ENCODE assay signal across 26 cellular contexts in the genomic region with DNA sequence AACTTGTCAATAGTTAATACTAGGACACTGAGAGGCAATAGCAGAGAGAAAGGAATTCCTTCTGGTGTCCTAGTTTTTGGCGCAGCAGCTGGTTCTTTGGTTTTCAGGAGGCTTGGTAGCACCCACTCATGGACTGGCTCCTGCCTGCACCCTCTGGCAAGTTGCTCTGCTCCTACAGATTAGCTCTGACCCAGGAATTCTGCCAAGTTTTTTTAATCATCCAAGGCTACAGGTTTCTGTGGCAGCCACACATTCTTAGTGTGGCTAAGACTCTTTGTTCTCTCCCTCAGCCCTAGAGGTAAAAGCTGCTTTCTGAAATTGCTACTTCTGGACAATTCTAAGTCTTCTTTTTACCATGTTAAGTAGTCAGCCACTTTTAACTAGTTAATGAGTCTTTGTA.
A peak's percentile ranks its signal among the peaks of the same experiment; 100 is the strongest.
DNase-seq lines count a peak whose midpoint lies in the region; ATAC-seq, FAIRE-seq and TF ChIP-seq lines count a peak whose summit lies in the region.
"Had no signal": no experiment of that assay in that cellular context is flagged by ENCODE, and none has a peak within 500 bp of the region (broad histone marks: within the 10 kb centered on the region; RNA-seq: fewer than 3 reads in every experiment).

No MANE protein-coding gene starts in this region.

- H3K36me3 Mint-ChIP-seq in endothelial cell (ENCODE audit: low read depth, unreplicated experiment), result no peaks in the 10 kb centered on the region
- H3K36me3 Mint-ChIP-seq in activated T-helper 17 cell treated with anti-CD3 and anti-CD28 coated beads, Interleukin-2, amount 50 U/mL, for 72 hours (ENCODE audit: low read depth), result no peaks in the 10 kb centered on the region
- H3K36me3 Mint-ChIP-seq: activated naive CD4-positive, alpha-beta T cell treated with anti-CD3 and anti-CD28 coated beads, Interleukin-2, amount 10 ng/mL, durations not matched to agents 7 days and 5 days; natural killer cell; type B pancreatic cell had no signal

- no peaks in the 10 kb centered on the region for H3K9me3 Mint-ChIP-seq in endothelial cell (ENCODE audit: unreplicated experiment)
- no peaks in the 10 kb centered on the region for H3K9me3 Mint-ChIP-seq in activated T-helper 17 cell treated with anti-CD3 and anti-CD28 coated beads, Interleukin-2, amount 50 U/mL, for 72 hours
- H3K9me3 Mint-ChIP-seq: activated naive CD4-positive, alpha-beta T cell treated with anti-CD3 and anti-CD28 coated beads, Interleukin-2, amount 10 ng/mL, durations not matched to agents 7 days and 5 days; effector memory CD8-positive, alpha-beta T cell; natural killer cell; type B pancreatic cell had no signal

- intact Hi-C loops in pancreas (cut with DNase I), result no loop called here

- no peak overlapping the region for H3K27ac Mint-ChIP-seq in endothelial cell (ENCODE audit: unreplicated experiment)
- no peak overlapping the region for H3K27ac Mint-ChIP-seq in activated T-helper 17 cell treated with anti-CD3 and anti-CD28 coated beads, Interleukin-2, amount 50 U/mL, for 72 hours
- H3K27ac Mint-ChIP-seq: activated naive CD4-positive, alpha-beta T cell treated with anti-CD3 and anti-CD28 coated beads, Interleukin-2, amount 10 ng/mL, durations not matched to agents 7 days and 5 days; effector memory CD8-positive, alpha-beta T cell; natural killer cell; type B pancreatic cell had no signal

- TF ChIP-seq CTCF in AG10803 (conservative IDR thresholded peaks at IDR 0.05; ENCODE audit: low read length), result no peak
- TF ChIP-seq CTCF in pancreas (IDR thresholded peaks at IDR 0.05), result no peak
- no peak for TF ChIP-seq CTCF in endothelial cell (IDR thresholded peaks at IDR 0.05; ENCODE audit: unreplicated experiment)

- no peak for FAIRE-seq in pancreas (lab: Jason Lieb, UNC)
- FAIRE-seq: H1 had no signal

- peaks cover 1% of the 10 kb centered on the region for H3K27me3 Mint-ChIP-seq in endothelial cell (ENCODE audit: unreplicated experiment)
- peaks cover 7% of the 10 kb centered on the region for H3K27me3 Mint-ChIP-seq in activated T-helper 17 cell treated with anti-CD3 and anti-CD28 coated beads, Interleukin-2, amount 50 U/mL, for 72 hours

- WGBS in pancreas, 2 donors, result 41 to 43% methylated on average over 1 of the region's 1 CpG

- H3K27ac ChIP-seq in pancreas, result no peak overlapping the region

- no peaks in the 10 kb centered on the region for H3K4me1 Mint-ChIP-seq in endothelial cell (ENCODE audit: unreplicated experiment)
- H3K4me1 Mint-ChIP-seq in activated T-helper 17 cell treated with anti-CD3 and anti-CD28 coated beads, Interleukin-2, amount 50 U/mL, for 72 hours, result no peaks in the 10 kb centered on the region
- H3K4me1 Mint-ChIP-seq: activated naive CD4-positive, alpha-beta T cell treated with anti-CD3 and anti-CD28 coated beads, Interleukin-2, amount 10 ng/mL, durations not matched to agents 7 days and 5 days; natural killer cell had no signal

- H3K9me3 ChIP-seq in pancreas, result no peaks in the 10 kb centered on the region

- no peaks in the 10 kb centered on the region for H3K27me3 ChIP-seq in pancreas

- peak; percentile 88 to 100 (median 96) for ATAC-seq in pancreas
- no peak for ATAC-seq in activated T-helper 17 cell treated with anti-CD3 and anti-CD28 coated beads, Interleukin-2, amount 50 U/mL, for 72 hours (replicated peaks)
- no peak for ATAC-seq in HG03460 (IDR thresholded peaks at IDR 0.05; ENCODE audit: unreplicated experiment)
- ATAC-seq: effector memory CD8-positive, alpha-beta T cell had no signal

- DNase-seq in AG10803 (ENCODE audit: low read depth), result peak; percentile 8
- DNase-seq in EH (ENCODE audit: low read depth), result peak; percentile 7
- DNase-seq in astrocyte of the hippocampus (ENCODE audit: low read depth, low spot score), result peak; percentile 63
- DNase-seq in pancreas, result peak in 4 of 6 donors; percentile 37 to 52 (median 42)
- DNase-seq in endothelial cell (ENCODE audit: low spot score), result no peak
- DNase-seq: activated CD4-positive, CD25-positive, alpha-beta regulatory T cell; activated naive CD4-positive, alpha-beta T cell treated with anti-CD3 and anti-CD28 coated beads, Interleukin-2, amount 10 ng/mL, durations not matched to agents 7 days and 5 days; amygdala; Calu3; caudate nucleus; cortex of kidney; effector memory CD8-positive, alpha-beta T cell; IMR-90; natural killer cell; NCI-H1092; NCI-H187 treated with DMSO at 0.1 percent for 48 hours; NCI-H2227 treated with DMSO at 0.1 percent for 48 hours; NCI-H69; retina; RPMI8226; stimulated activated CD4-positive, alpha-beta T cell treated with anti-CD3 and anti-CD28 coated beads, Interleukin-1b, Interleukin-23, amount 100 ng/mL, for 48 hours had no signal

- no peaks in the 10 kb centered on the region for H3K36me3 ChIP-seq in pancreas

- peaks cover 0 to 3% (median 0%) of the 10 kb centered on the region in 3 donors for H3K4me1 ChIP-seq in pancreas

- H3K4me3 Mint-ChIP-seq in endothelial cell (ENCODE audit: unreplicated experiment), result no peak overlapping the region
- H3K4me3 Mint-ChIP-seq in activated T-helper 17 cell treated with anti-CD3 and anti-CD28 coated beads, Interleukin-2, amount 50 U/mL, for 72 hours, result no peak overlapping the region
- H3K4me3 Mint-ChIP-seq: activated naive CD4-positive, alpha-beta T cell treated with anti-CD3 and anti-CD28 coated beads, Interleukin-2, amount 10 ng/mL, durations not matched to agents 7 days and 5 days; effector memory CD8-positive, alpha-beta T cell; natural killer cell; type B pancreatic cell had no signal

- no peak overlapping the region for H3K4me3 ChIP-seq in AG10803 (ENCODE audit: low read length)
- H3K4me3 ChIP-seq in pancreas, result no peak overlapping the region
- H3K4me3 ChIP-seq: smooth muscle cell had no signal

Comparison
In these comparisons a context has a peak if more than half of its experiments do, and no peak if none do; other contexts are left out.
1. ATAC-seq: peak in pancreas (4 of 4); none in activated T-helper 17 cell treated with anti-CD3 and anti-CD28 coated beads, Interleukin-2, amount 50 U/mL, for 72 hours (single experiment) and HG03460 (single experiment).